8 cellular contexts compared by ENCODE assay signal in the genomic region with DNA sequence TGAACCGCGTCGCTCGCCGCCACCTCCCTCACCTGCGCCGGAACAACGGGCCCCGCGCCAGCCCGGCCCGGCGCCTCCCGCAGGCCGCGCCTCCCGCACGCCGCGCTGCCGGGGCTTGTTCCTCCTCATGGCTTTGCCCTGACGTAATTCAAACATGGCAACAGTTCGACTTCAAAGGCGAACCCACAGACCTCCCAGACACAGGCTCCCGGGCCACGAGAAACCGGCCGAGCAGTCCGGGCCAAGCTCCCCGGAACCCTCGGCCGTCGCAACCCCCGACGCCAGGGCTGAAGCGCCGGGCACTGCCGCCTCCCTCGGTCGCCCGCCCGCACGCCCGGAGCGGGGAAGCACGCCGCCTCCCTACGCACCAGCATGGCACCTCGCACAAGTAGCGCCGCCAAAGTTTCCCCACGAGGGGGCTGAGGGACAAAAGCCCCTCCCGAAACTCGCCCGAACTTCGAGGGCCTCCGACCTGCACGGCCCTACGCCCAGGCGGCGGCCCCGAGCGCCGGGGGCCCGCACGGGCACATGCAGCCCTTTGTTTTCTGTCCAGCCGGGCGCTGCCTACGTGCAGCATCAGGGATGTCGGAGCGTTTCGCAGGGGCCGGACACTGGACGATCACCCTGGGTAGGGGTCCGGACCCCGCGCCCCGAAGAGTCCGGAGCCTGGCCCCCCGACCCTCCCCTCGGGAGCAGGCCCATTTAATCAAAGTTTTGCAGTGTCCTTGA. TPM values are rescaled to one million over a fixed set of nuclear protein-coding genes. Genes with fewer than 3 reads are reported as not detected.
DNase-seq lines count a peak whose midpoint lies in the region; FAIRE-seq and TF ChIP-seq lines count a peak whose summit lies in the region.

No MANE protein-coding gene starts in this region.

- peak overlapping the region; percentile 96 for H3K4me2 ChIP-seq in keratinocyte (ENCODE audit: control insufficient read depth, extremely low read depth, insufficient read depth, low read depth, low read length)

- H3K4me1 ChIP-seq in HAP-1 = peaks cover 43% of the 10 kb centered on the region
- peaks cover 23% of the 10 kb centered on the region for H3K4me1 ChIP-seq in keratinocyte (ENCODE audit: control insufficient read depth, extremely low read depth, insufficient read depth, low read length)

- H3K4me3 ChIP-seq in HAP-1 (peak overlapping the region; percentile 87), bronchial epithelial cell (ENCODE audit: low read depth, low read length) (peak overlapping the region; percentile 77), keratinocyte (ENCODE audit: control insufficient read depth in 2 of 3, extremely low read depth in 1 of 3, insufficient read depth in 2 of 3, low read depth in 1 of 3, low read length in 3 of 3) (peak overlapping the region; percentile 77 to 99 (median 85))

- peak overlapping the region; percentile 94 for H3K9ac ChIP-seq in keratinocyte (ENCODE audit: control insufficient read depth, extremely low read depth, insufficient read depth, low read length)

- dilution Hi-C loops in keratinocyte (cut with MboI; ENCODE audit: extremely low pct_ligation_motif_present, low sequenced_read_pairs) = no loop called here

- H3K27ac ChIP-seq in VCaP (peak overlapping the region; percentile 99), keratinocyte (ENCODE audit: control insufficient read depth, insufficient read depth, low read length) (peak overlapping the region; percentile 92)

- no peaks in the 10 kb centered on the region for H3K9me1 ChIP-seq in keratinocyte (ENCODE audit: control insufficient read depth, extremely low read depth, insufficient read depth, low read length)

- peak; percentile 83 for DNase-seq in GM03348 (ENCODE audit: low spot score)
- peak; percentile 41 to 74 for DNase-seq in HAP-1 (ENCODE audit: low spot score in 2 of 2)
- DNase-seq in NCI-H1092 (lab: John Stamatoyannopoulos, UW) = peak; percentile 37
- peak; percentile 74 for DNase-seq in bronchial epithelial cell (ENCODE audit: low read depth)
- DNase-seq in keratinocyte (ENCODE audit: low read depth, low spot score) = no peak
- DNase-seq in stimulated activated CD4-positive, alpha-beta T cell treated with anti-CD3 and anti-CD28 coated beads, Interleukin-15, amount 100 ng/mL, for 1 hour (ENCODE audit: low read depth in 1 of 2, low spot score in 1 of 2) = peak; percentile 55 to 58
- DNase-seq in GM19240 (ENCODE audit: insufficient read length, low spot score) = no peak

- peaks cover 11% of the 10 kb centered on the region for H4K20me1 ChIP-seq in keratinocyte (ENCODE audit: control insufficient read depth, extremely low read depth, insufficient read depth, low read length)

- H3K36me3 ChIP-seq in HAP-1 (replicated peaks) (peaks cover 8% of the 10 kb centered on the region), bronchial epithelial cell (ENCODE audit: control insufficient read depth, insufficient read depth, low read length) (no peaks in the 10 kb centered on the region), keratinocyte (ENCODE audit: control insufficient read depth in 2 of 2, extremely low read depth in 1 of 2, insufficient read depth in 2 of 2, low read length in 2 of 2) (no peaks in the 10 kb centered on the region)

- TF ChIP-seq CTCF in VCaP (conservative IDR thresholded peaks at IDR 0.05) (0 out of 2 replicates have a peak, but pooled peaks have one; percentile 11), bronchial epithelial cell (IDR thresholded peaks at IDR 0.05; ENCODE audit: insufficient read depth, low read length, severe bottlenecking) (no peak), keratinocyte (optimal IDR thresholded peaks at IDR 0.05 in 1 of 3, IDR thresholded peaks at IDR 0.05 in 1 of 3, conservative IDR thresholded peaks at IDR 0.05 in 1 of 3; ENCODE audit: extremely low read depth in 1 of 3, insufficient read depth in 2 of 3, low read length in 3 of 3) (peak in 1 of 3 experiments; percentile 12)

- FAIRE-seq in bronchial epithelial cell (lab: Jason Lieb, UNC) (no peak), keratinocyte (lab: Jason Lieb, UNC) (no peak)

- in situ Hi-C loops in HAP-1 (cut with MboI; ENCODE audit: low sequenced_read_pairs) = no loop called here

- H3K9me3 ChIP-seq in HAP-1 (no peaks in the 10 kb centered on the region), keratinocyte (ENCODE audit: control insufficient read depth, low read depth, low read length) (no peaks in the 10 kb centered on the region)

- peak overlapping the region; percentile 68 for H2AFZ ChIP-seq in keratinocyte (ENCODE audit: control insufficient read depth, low read length)

- H3K27me3 ChIP-seq in HAP-1 (ENCODE audit: low read depth) (no peaks in the 10 kb centered on the region), bronchial epithelial cell (ENCODE audit: control insufficient read depth, insufficient read depth, low read length) (no peaks in the 10 kb centered on the region), keratinocyte (ENCODE audit: control insufficient read depth, extremely low read depth, insufficient read depth, low read length) (no peaks in the 10 kb centered on the region)

- H3K79me2 ChIP-seq in keratinocyte (ENCODE audit: control insufficient read depth, insufficient read depth, low read length) = peaks cover 66% of the 10 kb centered on the region

RNA-seq across cellular contexts. Expression of gene SINHCAF, which starts 1.7 kb away (rescaled TPM):
- total RNA-seq in bronchial epithelial cell = 64.6 and 182 TPM in 2 replicates
- polyA plus RNA-seq in keratinocyte = 32.2 to 57.4 TPM (median 40.8 TPM) in 3 replicates
- polyA plus RNA-seq in keratinocyte (2011; ENCODE audit: low read depth) = 27.0 TPM
- polyA plus RNA-seq in keratinocyte (2011; cell fraction: cytosol; rRNA removed) = 42.9 and 103 TPM in 2 replicates
- 42.7 and 57.4 TPM in 2 replicates for polyA plus RNA-seq in keratinocyte (2011; cell fraction: nucleus; rRNA removed)
- polyA plus RNA-seq in keratinocyte (2012; ENCODE audit: low replicate concordance) = 30.9 and 33.9 TPM in 2 replicates
- polyA minus RNA-seq in keratinocyte = 7.0 to 31.0 TPM (median 19.7 TPM) in 3 replicates
- polyA minus RNA-seq in keratinocyte (2011; cell fraction: cytosol; rRNA and poly(A)+ RNA removed) = 32.2 TPM
- 18.3 and 30.1 TPM in 2 replicates for polyA minus RNA-seq in keratinocyte (2011; cell fraction: nucleus; rRNA and poly(A)+ RNA removed)

Comparison
In these comparisons a context has a peak if more than half of its experiments do, and no peak if none do; other contexts are left out.
1. DNase-seq: peak in GM03348 (single experiment), HAP-1 (2 of 2), NCI-H1092 (single experiment), bronchial epithelial cell (single experiment) and stimulated activated CD4-positive, alpha-beta T cell treated with anti-CD3 and anti-CD28 coated beads, Interleukin-15, amount 100 ng/mL, for 1 hour (2 of 2); none in keratinocyte (single experiment) and GM19240 (single experiment).
2. Peak in every context shown above with its lines, with median percentiles within 50 percentile points of each other: H3K4me3 ChIP-seq.